In the genomic region with DNA sequence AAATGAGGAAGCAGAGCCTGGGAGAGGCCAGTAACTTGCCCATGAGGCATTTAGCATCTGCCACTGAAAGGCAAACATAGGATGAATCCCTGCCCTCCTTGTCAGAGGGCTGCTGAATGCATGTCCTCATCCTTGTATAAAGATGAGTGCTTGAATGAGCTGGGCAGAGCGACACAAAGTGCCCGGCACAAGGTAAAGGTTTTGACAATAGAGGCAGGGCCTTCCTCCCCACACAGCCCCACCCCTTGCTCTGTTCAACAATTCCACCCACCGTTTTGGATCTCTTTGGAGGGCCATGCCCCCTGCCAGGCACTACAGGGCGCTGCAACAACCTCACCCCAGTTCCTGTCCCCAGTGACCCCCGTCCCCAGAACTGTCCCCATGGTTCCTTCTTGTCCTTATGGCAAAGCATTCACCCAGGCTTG, we compare ENCODE assay signal across 1 cellular context.
TF ChIP-seq lines count a peak whose summit lies in the region.

No MANE protein-coding gene starts in this region.

TF ChIP-seq in WTC11, 78 proteins besides CTCF, POLR2A, EP300 and RAD21 (continued from another document):
- no peak for TF ChIP-seq ATF1 (CRISPR knock-in tag; IDR thresholded peaks at IDR 0.05)
